Comparison of ENCODE assay signal across 8 cellular contexts in genomic region chr11:88508808-88509581, GRCh38.
DNase-seq lines count a peak whose midpoint lies in the region; ATAC-seq lines count a peak whose summit lies in the region.

No MANE protein-coding gene starts in this region.

- H3K4me1 Mint-ChIP-seq in CD8-positive, alpha-beta memory T cell = peaks cover 9 to 18% (median 17%) of the 10 kb centered on the region in 3 donors
- peaks cover 9% of the 10 kb centered on the region for H3K4me1 Mint-ChIP-seq in activated naive CD8-positive, alpha-beta T cell treated with anti-CD3 and anti-CD28 coated beads, Interleukin-2, amount 10 ng/mL, durations not matched to agents 7 days and 5 days

- peak; percentile 65 for ATAC-seq in HG02678 (IDR thresholded peaks at IDR 0.05; ENCODE audit: unreplicated experiment)
- peak; percentile 70 for ATAC-seq in activated naive CD8-positive, alpha-beta T cell treated with anti-CD3 and anti-CD28 coated beads, Interleukin-2, amount 10 ng/mL, durations not matched to agents 7 days and 5 days (ENCODE audit: low read depth)

- peak overlapping the region; percentile 72 to 83 (median 78) for H3K4me3 Mint-ChIP-seq in CD8-positive, alpha-beta memory T cell
- H3K4me3 Mint-ChIP-seq in activated naive CD8-positive, alpha-beta T cell treated with anti-CD3 and anti-CD28 coated beads, Interleukin-2, amount 10 ng/mL, durations not matched to agents 7 days and 5 days = peak overlapping the region; percentile 74

- H3K4me1 ChIP-seq in CD8-positive, alpha-beta memory T cell (ENCODE audit: insufficient read depth, low read length) = peaks cover 4% of the 10 kb centered on the region
- H3K4me1 ChIP-seq in HAP-1 = no peaks in the 10 kb centered on the region

- peaks cover 47 to 73% of the 10 kb centered on the region in 2 donors for H3K27me3 Mint-ChIP-seq in CD8-positive, alpha-beta memory T cell
- peaks cover 70% of the 10 kb centered on the region for H3K27me3 Mint-ChIP-seq in activated naive CD8-positive, alpha-beta T cell treated with anti-CD3 and anti-CD28 coated beads, Interleukin-2, amount 10 ng/mL, durations not matched to agents 7 days and 5 days

- H3K9me3 ChIP-seq in CD8-positive, alpha-beta memory T cell (ENCODE audit: low read length) = no peaks in the 10 kb centered on the region
- H3K9me3 ChIP-seq in HAP-1 = no peaks in the 10 kb centered on the region

- H3K36me3 Mint-ChIP-seq in CD8-positive, alpha-beta memory T cell = no peaks in the 10 kb centered on the region
- peaks cover 1% of the 10 kb centered on the region for H3K36me3 Mint-ChIP-seq in activated naive CD8-positive, alpha-beta T cell treated with anti-CD3 and anti-CD28 coated beads, Interleukin-2, amount 10 ng/mL, durations not matched to agents 7 days and 5 days

- no peaks in the 10 kb centered on the region for H3K9me3 Mint-ChIP-seq in CD8-positive, alpha-beta memory T cell
- H3K9me3 Mint-ChIP-seq in activated naive CD8-positive, alpha-beta T cell treated with anti-CD3 and anti-CD28 coated beads, Interleukin-2, amount 10 ng/mL, durations not matched to agents 7 days and 5 days = no peaks in the 10 kb centered on the region

- peak in 1 of 5 donors; percentile 37 for DNase-seq in CD8-positive, alpha-beta memory T cell
- DNase-seq in activated naive CD8-positive, alpha-beta T cell treated with anti-CD3 and anti-CD28 coated beads, Interleukin-2, amount 10 ng/mL, durations not matched to agents 7 days and 5 days = peak; percentile 56
- DNase-seq in iPS-NIHi11 (ENCODE audit: low spot score) (peak; percentile 57), putamen (ENCODE audit: low spot score) (no peak), HAP-1 (ENCODE audit: low spot score in 2 of 2) (no peak), cerebellar cortex (ENCODE audit: low spot score) (no peak)
- peak; percentile 7 for DNase-seq in stimulated activated CD4-positive, alpha-beta T cell treated with anti-CD3 and anti-CD28 coated beads, Interleukin-4, amount 100 ng/mL, for 24 hours

- peaks cover 16% of the 10 kb centered on the region for H3K27me3 ChIP-seq in CD8-positive, alpha-beta memory T cell (ENCODE audit: insufficient read depth, low read length, poor library complexity, severe bottlenecking)
- no peaks in the 10 kb centered on the region for H3K27me3 ChIP-seq in HAP-1 (ENCODE audit: low read depth)

- CTCF ChIA-PET in CD8-positive, alpha-beta memory T cell (lab: Charles Lee) = no interaction called here

- peak overlapping the region in 1 of 8 donors; percentile 1 for H3K27ac Mint-ChIP-seq in CD8-positive, alpha-beta memory T cell
- H3K27ac Mint-ChIP-seq in activated naive CD8-positive, alpha-beta T cell treated with anti-CD3 and anti-CD28 coated beads, Interleukin-2, amount 10 ng/mL, durations not matched to agents 7 days and 5 days = no peak overlapping the region

- H3K27ac ChIP-seq in CD8-positive, alpha-beta memory T cell (ENCODE audit: low read depth, low read length) = no peak overlapping the region

- no peaks in the 10 kb centered on the region for H3K36me3 ChIP-seq in CD8-positive, alpha-beta memory T cell (ENCODE audit: insufficient read depth, low read length)
- no peaks in the 10 kb centered on the region for H3K36me3 ChIP-seq in HAP-1 (replicated peaks)

- POLR2A ChIA-PET in CD8-positive, alpha-beta memory T cell (lab: Charles Lee) = no interaction called here
- POLR2A ChIA-PET in activated naive CD8-positive, alpha-beta T cell treated with anti-CD3 and anti-CD28 coated beads, Interleukin-2, amount 10 ng/mL, durations not matched to agents 7 days and 5 days (lab: Charles Lee) = no interaction called here

- in situ Hi-C loops in HAP-1 (cut with MboI; ENCODE audit: low sequenced_read_pairs) = no loop called here

- no peak overlapping the region for H3K4me3 ChIP-seq in CD8-positive, alpha-beta memory T cell (ENCODE audit: low read length)
- H3K4me3 ChIP-seq in HAP-1 = no peak overlapping the region

Comparison
In these comparisons a context has a peak if more than half of its experiments do, and no peak if none do; other contexts are left out.
1. DNase-seq: peak in activated naive CD8-positive, alpha-beta T cell treated with anti-CD3 and anti-CD28 coated beads, Interleukin-2, amount 10 ng/mL, durations not matched to agents 7 days and 5 days (single experiment), iPS-NIHi11 (single experiment) and stimulated activated CD4-positive, alpha-beta T cell treated with anti-CD3 and anti-CD28 coated beads, Interleukin-4, amount 100 ng/mL, for 24 hours (single experiment); none in putamen (single experiment), HAP-1 (0 of 2) and cerebellar cortex (single experiment).